Comparison of ENCODE assay signal across 19 cellular contexts in the genomic region with DNA sequence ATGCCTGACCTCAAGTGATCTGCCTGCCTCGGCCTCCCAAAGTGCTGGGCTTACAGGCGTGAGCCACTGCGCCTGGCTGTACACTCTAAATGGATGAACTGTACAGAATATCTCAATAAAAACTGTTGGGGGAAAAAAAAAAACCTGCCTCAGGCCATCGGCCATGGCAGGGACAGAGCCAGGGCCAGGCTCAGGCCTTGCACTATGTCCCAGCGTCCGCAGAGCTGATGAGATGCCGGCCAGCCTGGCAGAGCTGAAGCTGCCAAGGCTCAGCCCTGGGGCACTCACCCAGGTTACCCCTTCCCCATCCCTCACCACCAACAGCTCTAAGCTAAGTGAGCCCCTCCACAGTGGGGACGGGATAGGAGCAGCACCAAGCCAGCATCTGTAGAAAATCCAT. TPM values are rescaled to one million over a fixed set of nuclear protein-coding genes. Genes with fewer than 3 reads are reported as not detected.
DNase-seq lines count a peak whose midpoint lies in the region; ATAC-seq and TF ChIP-seq lines count a peak whose summit lies in the region.
"Had no signal": no experiment of that assay in that cellular context is flagged by ENCODE, and none has a peak within 500 bp of the region (broad histone marks: within the 10 kb centered on the region; RNA-seq: fewer than 3 reads in every experiment).

No MANE protein-coding gene starts in this region.

- H3K4me2 ChIP-seq in BLaER1 (peak overlapping the region; percentile 98), DOHH2 (ENCODE audit: low read length) (peak overlapping the region; percentile 99)

- peaks cover 100% of the 10 kb centered on the region for H3K79me2 ChIP-seq in DOHH2 (ENCODE audit: control insufficient read depth, low read length)

- H3F3A ChIP-seq in DOHH2 (ENCODE audit: control insufficient read depth, insufficient read depth), result peaks cover 29% of the 10 kb centered on the region

- H3K27ac ChIP-seq in BLaER1, result peak overlapping the region; percentile 98
- H3K27ac ChIP-seq in DOHH2 (ENCODE audit: low read depth, low read length), result peak overlapping the region; percentile 99
- H3K27ac ChIP-seq in ascending aorta, result no peak overlapping the region
- H3K27ac ChIP-seq: testis had no signal

- DNase-seq in T-helper 17 cell (no peak), immature natural killer cell (no peak), NCI-H1436 (lab: John Stamatoyannopoulos, UW) (no peak), ascending aorta (ENCODE audit: low spot score in 2 of 2) (no peak), middle frontal gyrus (ENCODE audit: extremely low spot score, low spot score) (no peak)
- DNase-seq: activated CD8-positive, alpha-beta memory T cell treated with anti-CD3 and anti-CD28 coated beads for 24 hours; EL; glutamatergic neuron; Kasumi-1; midbrain; NCI-H187 treated with DMSO at 0.1 percent for 48 hours; NCI-H524 treated with DMSO at 0.1 percent for 48 hours; RPMI8226; stimulated activated CD4-positive, alpha-beta T cell treated with anti-CD3 and anti-CD28 coated beads, Interleukin-12 subunit alpha, Interleukin-12 subunit beta, amount 100 ng/mL, for 4 hours; T-helper 9 cell; testis had no signal

- H3K4me3 ChIP-seq in BLaER1 (peak overlapping the region; percentile 88), DOHH2 (ENCODE audit: low read length) (peak overlapping the region; percentile 97), ascending aorta (no peak overlapping the region)
- H3K4me3 ChIP-seq: testis had no signal

- no peak for TF ChIP-seq CTCF in DOHH2 (IDR thresholded peaks at IDR 0.05; ENCODE audit: low read depth, low read length, poor library complexity, severe bottlenecking)
- TF ChIP-seq CTCF in ascending aorta (IDR thresholded peaks at IDR 0.05), result no peak

- no peaks in the 10 kb centered on the region for H3K27me3 Mint-ChIP-seq in T-helper 17 cell
- peaks cover 3 to 14% (median 10%) of the 10 kb centered on the region in 3 donors for H3K27me3 Mint-ChIP-seq in immature natural killer cell (ENCODE audit: low read depth in 3 of 3)

- H3K9me2 ChIP-seq in DOHH2 (replicated peaks; ENCODE audit: control insufficient read depth, low read length), result no peaks in the 10 kb centered on the region

- H3K36me3 ChIP-seq in BLaER1, result peaks cover 43% of the 10 kb centered on the region
- H3K36me3 ChIP-seq in DOHH2 (ENCODE audit: control insufficient read depth, low read length), result peaks cover 95% of the 10 kb centered on the region
- H3K36me3 ChIP-seq in ascending aorta, result no peaks in the 10 kb centered on the region

- H3K27me3 ChIP-seq in BLaER1, result no peaks in the 10 kb centered on the region
- no peaks in the 10 kb centered on the region for H3K27me3 ChIP-seq in DOHH2 (ENCODE audit: control insufficient read depth, low read length)
- H3K27me3 ChIP-seq in ascending aorta, result no peaks in the 10 kb centered on the region
- H3K27me3 ChIP-seq: testis had no signal

- H3K4me1 Mint-ChIP-seq in T-helper 17 cell, result peaks cover 68% of the 10 kb centered on the region
- H3K4me1 Mint-ChIP-seq in immature natural killer cell, result peaks cover 86 to 91% of the 10 kb centered on the region in 2 donors

- no peak for ATAC-seq in T-helper 17 cell
- ATAC-seq in GM21786 (IDR thresholded peaks at IDR 0.05; ENCODE audit: unreplicated experiment), result no peak

- intact Hi-C loops in ascending aorta (cut with DNase I), result loop anchor here (10.0 kb wide), 1 partner anchor 788 kb away; the partner anchor contains the start of gene LENG9

- H3K27ac Mint-ChIP-seq in T-helper 17 cell (peak overlapping the region; percentile 99), immature natural killer cell (peak overlapping the region; percentile 96 to 99 (median 99))

- H3K9me3 ChIP-seq in BLaER1 (no peaks in the 10 kb centered on the region), DOHH2 (ENCODE audit: control insufficient read depth, insufficient read depth, low read length) (no peaks in the 10 kb centered on the region), T-helper 17 cell (ENCODE audit: control insufficient read depth, low read length, poor library complexity, severe bottlenecking) (no peaks in the 10 kb centered on the region), ascending aorta (no peaks in the 10 kb centered on the region)
- H3K9me3 ChIP-seq: testis had no signal

- H3K9me3 Mint-ChIP-seq in immature natural killer cell, result no peaks in the 10 kb centered on the region

- peak overlapping the region; percentile 97 for H3K9ac ChIP-seq in BLaER1

- H4K20me1 ChIP-seq in BLaER1 (peaks cover 100% of the 10 kb centered on the region), DOHH2 (ENCODE audit: control insufficient read depth, insufficient read depth, low read depth, low read length) (peaks cover 32% of the 10 kb centered on the region; the same call in 1 of the 2 replicates)

- H3K36me3 Mint-ChIP-seq in T-helper 17 cell (ENCODE audit: low read depth), result no peaks in the 10 kb centered on the region
- H3K36me3 Mint-ChIP-seq in immature natural killer cell, result peaks cover 0 to 3% (median 2%) of the 10 kb centered on the region in 3 donors

- H3K4me1 ChIP-seq in BLaER1 (peaks cover 94% of the 10 kb centered on the region), DOHH2 (ENCODE audit: control insufficient read depth, low read length) (peaks cover 53% of the 10 kb centered on the region), ascending aorta (peaks cover 3 to 15% of the 10 kb centered on the region in 2 donors)

- H3K4me3 Mint-ChIP-seq in T-helper 17 cell, result peak overlapping the region; percentile 100
- peak overlapping the region; percentile 97 to 100 (median 98) for H3K4me3 Mint-ChIP-seq in immature natural killer cell

RNA-seq across cellular contexts. Expression of gene PPP6R1, which starts 6.1 kb away (rescaled TPM):
- total RNA-seq in T-helper 17 cell (100 to 1,000 TPM; 183 to 186 TPM), ascending aorta (68.3 TPM)
- 100 to 1,000 TPM in 1 of 3 donors, 10 to 100 TPM in 2; 43.1 to 123 (median 47.9) TPM for polyA plus RNA-seq in immature natural killer cell

RNA-seq across cellular contexts. Expression of gene TMEM86B, which starts 24.2 kb away (rescaled TPM):
- total RNA-seq in T-helper 17 cell (10 to 100 TPM; 12.4 to 12.8 TPM), ascending aorta (not detected)
- polyA plus RNA-seq in immature natural killer cell, result 1 to 10 TPM in 1 of 3 donors, under 1 TPM in 1, not detected in 1; 0.59 to 2.4 TPM

RNA-seq across cellular contexts. Expression of gene HSPBP1, which starts 27.1 kb away (rescaled TPM):
- total RNA-seq in T-helper 17 cell (10 to 100 TPM; 19.1 to 23.1 TPM), ascending aorta (72.7 TPM)
- polyA plus RNA-seq in immature natural killer cell, result 10 to 100 TPM; 42.6 to 46.7 (median 46.3) TPM

RNA-seq across cellular contexts. Expression of gene BRSK1, which starts 31.0 kb away (rescaled TPM):
- total RNA-seq in T-helper 17 cell (1 to 10 TPM; 3.0 to 7.4 TPM), ascending aorta (6.5 TPM)
- not detected for polyA plus RNA-seq in immature natural killer cell

RNA-seq across cellular contexts. Expression of gene PTPRH, which starts 43.5 kb away (rescaled TPM):
- total RNA-seq in T-helper 17 cell (not detected), ascending aorta (0.64 TPM)
- not detected for polyA plus RNA-seq in immature natural killer cell

Comparison
In these comparisons a context has a peak if more than half of its experiments do, and no peak if none do; other contexts are left out.
1. H3K27ac ChIP-seq: peak in BLaER1 (single experiment) and DOHH2 (single experiment); none in ascending aorta (0 of 2).
2. H3K4me3 ChIP-seq: peak in BLaER1 (single experiment) and DOHH2 (single experiment); none in ascending aorta (0 of 2).
3. RNA of gene TMEM86B, which starts 24.2 kb away (total RNA-seq): 12.4 to 12.8 TPM in T-helper 17 cell; not detected in ascending aorta (single experiment); every median in the first group is over 10 times any median in the second.